ENCODE assay signal across 10 cellular contexts in the genomic region with DNA sequence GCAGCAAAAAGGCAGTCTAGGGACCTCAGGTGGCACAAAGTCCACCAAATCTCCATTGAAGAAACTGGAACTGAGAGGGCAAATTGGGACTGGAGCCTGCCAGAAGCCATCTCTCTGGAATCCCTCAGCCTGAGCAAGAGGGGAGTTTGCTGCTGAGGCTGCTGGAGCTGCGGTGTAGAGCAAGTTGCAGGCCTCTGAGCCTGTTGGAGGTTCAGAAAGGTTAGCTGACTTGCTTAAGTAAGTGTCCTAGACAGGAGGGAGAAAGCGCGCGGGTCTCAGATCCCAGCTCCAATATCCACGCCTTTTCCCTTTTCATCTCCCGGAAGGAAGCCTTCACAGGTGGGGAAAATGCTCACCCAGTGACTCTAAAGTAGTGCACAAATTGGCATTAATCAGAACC. TPM values are rescaled to one million over a fixed set of nuclear protein-coding genes. Genes with fewer than 3 reads are reported as not detected.
DNase-seq lines count a peak whose midpoint lies in the region; ATAC-seq lines count a peak whose summit lies in the region.
"Had no signal": no experiment of that assay in that cellular context is flagged by ENCODE, and none has a peak within 500 bp of the region (broad histone marks: within the 10 kb centered on the region; RNA-seq: fewer than 3 reads in every experiment).

No MANE protein-coding gene starts in this region.

- WGBS in right cardiac atrium, result 60% methylated on average over 6 of the region's 6 CpGs
- WGBS in aorta, 2 donors, result 15 to 19% methylated on average over 6 of the region's 6 CpGs

- intact Hi-C loops in right cardiac atrium (cut with DNase I) (no loop called here), left ventricle myocardium superior (cut with micrococcal nuclease) (no loop called here), aorta (cut with DNase I) (loop anchor here in 1 of 2 donors (5.0 kb wide), 1 partner anchor 71 kb away; no protein-coding TSS in a partner anchor)

- H3K9me3 ChIP-seq in right cardiac atrium (ENCODE audit: control insufficient read depth, low read length), result no peaks in the 10 kb centered on the region
- no peaks in the 10 kb centered on the region for H3K9me3 ChIP-seq in aorta (ENCODE audit: control insufficient read depth, low read length)

- no peaks in the 10 kb centered on the region for H3K36me3 ChIP-seq in aorta (ENCODE audit: control insufficient read depth in 1 of 2, insufficient read depth in 2 of 2, low read length in 1 of 2)

- H3K27ac Mint-ChIP-seq in effector memory CD8-positive, alpha-beta T cell, result peak overlapping the region; percentile 87 to 95
- peak overlapping the region; percentile 87 to 96 (median 94) for H3K27ac Mint-ChIP-seq in naive thymus-derived CD8-positive, alpha-beta T cell

- H3K4me3 Mint-ChIP-seq in effector memory CD8-positive, alpha-beta T cell, result peak overlapping the region; percentile 82 to 86
- peak overlapping the region; percentile 86 to 97 (median 92) for H3K4me3 Mint-ChIP-seq in naive thymus-derived CD8-positive, alpha-beta T cell

- H3K27ac ChIP-seq in right cardiac atrium (ENCODE audit: low read length), result peak overlapping the region; percentile 51
- peak overlapping the region; percentile 15 to 98 for H3K27ac ChIP-seq in aorta (ENCODE audit: low read depth in 1 of 2, low read length in 2 of 2)

- H3K27me3 ChIP-seq in right cardiac atrium (ENCODE audit: control insufficient read depth, insufficient read depth) (no peaks in the 10 kb centered on the region), aorta (ENCODE audit: control insufficient read depth in 1 of 2, insufficient read depth in 2 of 2, low read length in 1 of 2) (no peaks in the 10 kb centered on the region)

- DNase-seq in right cardiac atrium (no peak), left ventricle myocardium superior (no peak), aorta (no peak), anterior cingulate cortex (lab: John Stamatoyannopoulos, UW) (no peak)
- no peak for DNase-seq in effector memory CD8-positive, alpha-beta T cell
- DNase-seq in naive thymus-derived CD8-positive, alpha-beta T cell, result no peak
- DNase-seq: foreskin melanocyte, NCI-H69 had no signal

- H3K4me1 ChIP-seq in right cardiac atrium (ENCODE audit: control insufficient read depth, insufficient read depth, low read length) (peaks cover 5% of the 10 kb centered on the region), aorta (ENCODE audit: control insufficient read depth in 1 of 2, insufficient read depth in 2 of 2, low read length in 2 of 2) (peaks cover 0 to 5% of the 10 kb centered on the region in 2 donors)

- H3K27me3 Mint-ChIP-seq in effector memory CD8-positive, alpha-beta T cell, result no peaks in the 10 kb centered on the region
- no peaks in the 10 kb centered on the region for H3K27me3 Mint-ChIP-seq in naive thymus-derived CD8-positive, alpha-beta T cell

- H3K9me3 Mint-ChIP-seq in effector memory CD8-positive, alpha-beta T cell, result no peaks in the 10 kb centered on the region
- H3K9me3 Mint-ChIP-seq in naive thymus-derived CD8-positive, alpha-beta T cell, result peaks cover 0 to 10% (median 2%) of the 10 kb centered on the region in 9 donors

- no peak for ATAC-seq in right cardiac atrium
- ATAC-seq in left ventricle myocardium superior, result no peak
- ATAC-seq in effector memory CD8-positive, alpha-beta T cell (replicated peaks), result no peak
- no peak for ATAC-seq in naive thymus-derived CD8-positive, alpha-beta T cell
- ATAC-seq in aorta (ENCODE audit: low FRiP score), result no peak
- no peak for ATAC-seq in HG03108 (IDR thresholded peaks at IDR 0.05; ENCODE audit: unreplicated experiment)
- no peak for ATAC-seq in HG03432 (IDR thresholded peaks at IDR 0.05; ENCODE audit: unreplicated experiment)

- H3K4me1 Mint-ChIP-seq in effector memory CD8-positive, alpha-beta T cell (ENCODE audit: low read depth in 2 of 2), result peaks cover 54 to 66% of the 10 kb centered on the region in 2 donors
- peaks cover 26 to 53% (median 52%) of the 10 kb centered on the region in 4 donors for H3K4me1 Mint-ChIP-seq in naive thymus-derived CD8-positive, alpha-beta T cell

- H3K36me3 Mint-ChIP-seq in effector memory CD8-positive, alpha-beta T cell (ENCODE audit: insufficient read depth), result peaks cover 9% of the 10 kb centered on the region
- H3K36me3 Mint-ChIP-seq in naive thymus-derived CD8-positive, alpha-beta T cell, result peaks cover 0 to 11% (median 0%) of the 10 kb centered on the region in 3 donors

- H3K4me3 ChIP-seq in right cardiac atrium (ENCODE audit: low read length) (no peak overlapping the region), aorta (ENCODE audit: low read length in 2 of 2) (no peak overlapping the region)

- POLR2A ChIA-PET in naive thymus-derived CD8-positive, alpha-beta T cell (lab: Charles Lee), result interaction anchor here (1.0 to 6.1 kb wide), 14 partner anchors 10 to 89 kb away, joined by 3 to 63 read pairs (median 7); no protein-coding TSS in a partner anchor

RNA-seq across cellular contexts. Expression of a gene that starts 1.4 kb away (rescaled TPM):
- 10 to 100 TPM; 13.3 to 25.8 (median 15.0) TPM for total RNA-seq in right cardiac atrium
- polyA plus RNA-seq in right cardiac atrium, result 4.3 TPM
- 12.3 TPM for total RNA-seq in left ventricle myocardium superior
- 10 to 100 TPM; 43.6 to 45.3 TPM for total RNA-seq in naive thymus-derived CD8-positive, alpha-beta T cell
- polyA plus RNA-seq in naive thymus-derived CD8-positive, alpha-beta T cell, result 10 to 100 TPM; 19.2 to 23.6 (median 22.3) TPM
- 100 to 1,000 TPM; 101 to 156 TPM for total RNA-seq in aorta
- 10 to 100 TPM; 21.9 to 24.3 TPM for polyA plus RNA-seq in aorta
